In genomic region chr18:62788891-62789290, GRCh38 we compare ENCODE assay signal across 16 cellular contexts.
A peak's percentile ranks its signal among the peaks of the same experiment; 100 is the strongest.
DNase-seq lines count a peak whose midpoint lies in the region; ATAC-seq, FAIRE-seq and TF ChIP-seq lines count a peak whose summit lies in the region.
"Had no signal": no experiment of that assay in that cellular context is flagged by ENCODE, and none has a peak within 500 bp of the region (broad histone marks: within the 10 kb centered on the region; RNA-seq: fewer than 3 reads in every experiment).

No MANE protein-coding gene starts in this region.

- no peak overlapping the region for H3K9ac ChIP-seq in adipocyte (ENCODE audit: low read length)

- no peak for TF ChIP-seq CTCF in LNCaP clone FGC (IDR thresholded peaks at IDR 0.05; ENCODE audit: control insufficient read depth, extremely low read depth, insufficient read depth)
- TF ChIP-seq CTCF in GM10266 (IDR thresholded peaks at IDR 0.05; ENCODE audit: control insufficient read depth, insufficient read depth, low read depth, missing control alignments) = no peak

- FAIRE-seq in RCC 7860 (lab: Jason Lieb, UNC) = no peak
- FAIRE-seq: GM18507 had no signal

- H3K4me3 ChIP-seq in LNCaP clone FGC (ENCODE audit: low read depth, low read length) = peak overlapping the region; percentile 16
- no peak overlapping the region for H3K4me3 ChIP-seq in adipocyte (ENCODE audit: low read length)

- H3K4me3 Mint-ChIP-seq in effector memory CD8-positive, alpha-beta T cell = no peak overlapping the region
- H3K4me3 Mint-ChIP-seq: activated CD4-positive, alpha-beta memory T cell treated with anti-CD3 and anti-CD28 coated beads for 36 hours; activated naive CD8-positive, alpha-beta T cell treated with anti-CD3 and anti-CD28 coated beads, Interleukin-2, amount 50 U/mL, for 24 hours; CD8-positive, alpha-beta memory T cell; IgD-negative memory B cell had no signal

- peaks cover 14% of the 10 kb centered on the region for H3K4me1 ChIP-seq in adipocyte (ENCODE audit: control insufficient read depth, insufficient read depth, low read length)

- peaks cover 20 to 28% of the 10 kb centered on the region in 2 donors for H3K4me1 Mint-ChIP-seq in effector memory CD8-positive, alpha-beta T cell (ENCODE audit: low read depth in 2 of 2)

- H3K27me3 ChIP-seq in adipocyte (replicated peaks; ENCODE audit: control insufficient read depth, insufficient read depth, low read length) = no peaks in the 10 kb centered on the region

- no peak overlapping the region for H3K27ac Mint-ChIP-seq in effector memory CD8-positive, alpha-beta T cell
- H3K27ac Mint-ChIP-seq: activated CD4-positive, alpha-beta memory T cell treated with anti-CD3 and anti-CD28 coated beads for 36 hours; activated naive CD8-positive, alpha-beta T cell treated with anti-CD3 and anti-CD28 coated beads, Interleukin-2, amount 50 U/mL, for 24 hours; IgD-negative memory B cell had no signal

- H3K36me3 Mint-ChIP-seq in effector memory CD8-positive, alpha-beta T cell (ENCODE audit: insufficient read depth) = no peaks in the 10 kb centered on the region
- H3K36me3 Mint-ChIP-seq: activated CD4-positive, alpha-beta memory T cell treated with anti-CD3 and anti-CD28 coated beads for 36 hours; CD8-positive, alpha-beta memory T cell had no signal

- H3K9me3 ChIP-seq in adipocyte (ENCODE audit: control insufficient read depth, low read length) = no peaks in the 10 kb centered on the region

- no peak for ATAC-seq in effector memory CD8-positive, alpha-beta T cell (replicated peaks)
- ATAC-seq: activated naive CD8-positive, alpha-beta T cell treated with anti-CD3 and anti-CD28 coated beads, Interleukin-2, amount 50 U/mL, for 24 hours; stimulated activated naive CD8-positive, alpha-beta T cell treated with anti-CD3 and anti-CD28 coated beads, Interleukin-15, Interleukin-2, amounts not matched to agents 100 U/mL and 50 U/mL, for 24 hours had no signal

- H3K36me3 ChIP-seq in adipocyte (ENCODE audit: control insufficient read depth, insufficient read depth, low read length, severe bottlenecking) = no peaks in the 10 kb centered on the region

- no peaks in the 10 kb centered on the region for H3K27me3 Mint-ChIP-seq in effector memory CD8-positive, alpha-beta T cell
- H3K27me3 Mint-ChIP-seq: CD8-positive, alpha-beta memory T cell; IgD-negative memory B cell had no signal

- DNase-seq in DMS153 (lab: John Stamatoyannopoulos, UW) (peak; percentile 89), LNCaP clone FGC (ENCODE audit: low read depth) (peak; percentile 89), adipocyte (ENCODE audit: low read depth) (peak; percentile 13), myocyte (ENCODE audit: low read depth) (peak; percentile 62), RCC 7860 (ENCODE audit: low spot score) (no peak), ecto neural progenitor cell (ENCODE audit: low spot score) (no peak), GM10266 (ENCODE audit: extremely low spot score) (no peak)
- no peak for DNase-seq in effector memory CD8-positive, alpha-beta T cell
- DNase-seq: activated CD4-positive, alpha-beta memory T cell treated with anti-CD3 and anti-CD28 coated beads for 36 hours; activated naive CD8-positive, alpha-beta T cell treated with anti-CD3 and anti-CD28 coated beads, Interleukin-2, amount 50 U/mL, for 24 hours; NCI-H446; stimulated activated CD4-positive, alpha-beta T cell treated with anti-CD3 and anti-CD28 coated beads, Interleukin-1b, Interleukin-23, amount 100 ng/mL, for 48 hours; stimulated activated naive CD8-positive, alpha-beta T cell treated with anti-CD3 and anti-CD28 coated beads, Interleukin-15, Interleukin-2, amounts not matched to agents 100 U/mL and 50 U/mL, for 24 hours had no signal

- H3K9me3 Mint-ChIP-seq in effector memory CD8-positive, alpha-beta T cell = no peaks in the 10 kb centered on the region
- H3K9me3 Mint-ChIP-seq: activated CD4-positive, alpha-beta memory T cell treated with anti-CD3 and anti-CD28 coated beads for 36 hours; activated naive CD8-positive, alpha-beta T cell treated with anti-CD3 and anti-CD28 coated beads, Interleukin-2, amount 50 U/mL, for 24 hours; CD8-positive, alpha-beta memory T cell; IgD-negative memory B cell had no signal

Comparison
In these comparisons a context has a peak if more than half of its experiments do, and no peak if none do; other contexts are left out.
1. DNase-seq: peak in DMS153 (single experiment), LNCaP clone FGC (single experiment), adipocyte (single experiment) and myocyte (single experiment); none in RCC 7860 (single experiment), ecto neural progenitor cell (single experiment), GM10266 (single experiment) and effector memory CD8-positive, alpha-beta T cell (0 of 3).